23 cellular contexts compared by ENCODE assay signal in genomic region chrX:2594491-2594890, GRCh38.
"Had no signal": no experiment of that assay in that cellular context is flagged by ENCODE, and none has a peak within 500 bp of the region (broad histone marks: within the 10 kb centered on the region; RNA-seq: fewer than 3 reads in every experiment).

No MANE protein-coding gene starts in this region.

- H3K4me1 Mint-ChIP-seq: activated CD4-positive, alpha-beta T cell treated with anti-CD3 and anti-CD28 coated beads for 36 hours; activated naive CD8-positive, alpha-beta T cell treated with anti-CD3 and anti-CD28 coated beads for 36 hours had no signal

- ATAC-seq: activated CD4-positive, alpha-beta T cell treated with anti-CD3 and anti-CD28 coated beads for 36 hours; T-cell had no signal

- H3K9me3 Mint-ChIP-seq: activated CD4-positive, alpha-beta memory T cell treated with anti-CD3 and anti-CD28 coated beads, Interleukin-2, amount 10 ng/mL, durations not matched to agents 7 days and 5 days; activated naive CD4-positive, alpha-beta T cell treated with anti-CD3 and anti-CD28 coated beads, Interleukin-2, amount 10 ng/mL, durations not matched to agents 7 days and 5 days; activated naive CD8-positive, alpha-beta T cell treated with anti-CD3 and anti-CD28 coated beads for 36 hours; activated T-helper 2 cell treated with anti-CD3 and anti-CD28 coated beads, Interferon-gamma antibody, Interleukin-2, Interleukin-4, amounts not matched to agents 10 μg/mL and 5 μg/mL and 100 μg/mL, durations not matched to agents 14 hours and 24 hours and 36 hours; T-cell had no signal

- H3K27ac Mint-ChIP-seq: activated CD4-positive, alpha-beta memory T cell treated with anti-CD3 and anti-CD28 coated beads, Interleukin-2, amount 10 ng/mL, durations not matched to agents 7 days and 5 days; activated naive CD4-positive, alpha-beta T cell treated with anti-CD3 and anti-CD28 coated beads, Interleukin-2, amount 10 ng/mL, durations not matched to agents 7 days and 5 days; activated naive CD8-positive, alpha-beta T cell treated with anti-CD3 and anti-CD28 coated beads for 36 hours; activated T-helper 2 cell treated with anti-CD3 and anti-CD28 coated beads, Interferon-gamma antibody, Interleukin-2, Interleukin-4, amounts not matched to agents 10 μg/mL and 5 μg/mL and 100 μg/mL, durations not matched to agents 14 hours and 24 hours and 36 hours; T-cell had no signal

- H3K27me3 ChIP-seq: brain microvascular endothelial cell, cardiac muscle cell had no signal

- H3K4me3 Mint-ChIP-seq: activated CD4-positive, alpha-beta memory T cell treated with anti-CD3 and anti-CD28 coated beads, Interleukin-2, amount 10 ng/mL, durations not matched to agents 7 days and 5 days; activated CD4-positive, alpha-beta T cell treated with anti-CD3 and anti-CD28 coated beads for 36 hours; activated naive CD4-positive, alpha-beta T cell treated with anti-CD3 and anti-CD28 coated beads, Interleukin-2, amount 10 ng/mL, durations not matched to agents 7 days and 5 days; activated naive CD8-positive, alpha-beta T cell treated with anti-CD3 and anti-CD28 coated beads for 36 hours; T-cell had no signal

- H3K27me3 Mint-ChIP-seq: activated CD4-positive, alpha-beta memory T cell treated with anti-CD3 and anti-CD28 coated beads, Interleukin-2, amount 10 ng/mL, durations not matched to agents 7 days and 5 days; activated CD4-positive, alpha-beta T cell treated with anti-CD3 and anti-CD28 coated beads for 36 hours; activated naive CD4-positive, alpha-beta T cell treated with anti-CD3 and anti-CD28 coated beads, Interleukin-2, amount 10 ng/mL, durations not matched to agents 7 days and 5 days; activated naive CD8-positive, alpha-beta T cell treated with anti-CD3 and anti-CD28 coated beads for 36 hours; T-cell had no signal

- DNase-seq: activated CD4-positive, alpha-beta memory T cell treated with anti-CD3 and anti-CD28 coated beads, Interleukin-2, amount 10 ng/mL, durations not matched to agents 7 days and 5 days; activated CD4-positive, alpha-beta T cell treated with anti-CD3 and anti-CD28 coated beads for 36 hours; activated CD4-positive, alpha-beta T cell treated with anti-CD3 and anti-CD28 coated beads, Interleukin-2, amount 50 U/mL, for 1 hour; activated CD4-positive, CD25-positive, alpha-beta regulatory T cell; activated gamma-delta T cell treated with Interleukin-2 at 50 U/mL for 16 hours; activated naive CD4-positive, alpha-beta T cell treated with anti-CD3 and anti-CD28 coated beads, Interleukin-2, amount 10 ng/mL, durations not matched to agents 7 days and 5 days; activated naive CD8-positive, alpha-beta T cell treated with anti-CD3 and anti-CD28 coated beads for 36 hours; activated T-cell treated with anti-CD3 and anti-CD28 coated beads for 4 hours; activated T-cell treated with anti-CD3 and anti-CD28 coated beads, Interleukin-2, amount 50 U/mL, for 48 hours; brain microvascular endothelial cell; Karpas-422; MM.1S; NCI-H1105; NCI-H1436 treated with DMSO at 0.1 percent for 48 hours; NCI-H187; NCI-H2081; NCI-H446; NCI-H524; SHP77; T-cell had no signal

- H3K36me3 ChIP-seq: brain microvascular endothelial cell, cardiac muscle cell had no signal

- H3K4me3 ChIP-seq: cardiac muscle cell had no signal

- H3K36me3 Mint-ChIP-seq: activated naive CD8-positive, alpha-beta T cell treated with anti-CD3 and anti-CD28 coated beads for 36 hours had no signal

- H3K27ac ChIP-seq: brain microvascular endothelial cell, cardiac muscle cell, VCaP had no signal
